Comparison of ENCODE assay signal across 1 cellular context in the genomic region with DNA sequence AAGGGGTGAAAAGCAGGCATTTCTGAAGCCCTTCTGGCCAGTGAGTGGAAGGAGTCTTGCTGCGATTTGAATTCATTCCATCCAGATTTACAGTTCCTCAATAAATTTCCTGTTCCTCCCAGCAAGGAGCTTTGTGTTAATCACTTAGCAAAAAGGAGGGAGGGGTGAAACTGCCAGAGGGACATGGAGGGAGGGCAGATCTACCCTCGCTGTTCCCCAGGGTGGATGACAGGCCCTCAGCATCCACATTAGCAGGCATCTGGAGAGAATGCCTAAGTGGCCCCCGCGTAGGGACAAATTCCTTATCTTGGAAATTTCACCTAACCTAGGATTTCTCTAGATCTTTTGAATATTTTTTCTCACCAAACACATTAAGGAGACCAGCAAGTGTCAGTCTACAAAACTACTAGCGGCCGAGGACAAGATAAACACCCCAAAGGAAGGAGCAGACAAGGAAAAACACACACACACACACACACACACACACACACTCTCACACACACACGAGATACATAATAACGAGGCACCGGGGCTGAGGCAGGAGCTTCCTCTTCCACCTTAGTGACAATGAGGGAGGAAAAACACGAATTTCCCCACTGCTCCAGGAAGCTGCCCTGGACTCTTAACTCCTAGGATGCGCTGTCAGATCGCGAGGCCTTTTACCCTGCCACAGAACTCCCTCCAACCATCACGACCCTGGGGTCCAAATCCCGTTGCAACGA.
TF ChIP-seq lines count a peak whose summit lies in the region.

No MANE protein-coding gene starts in this region.

TF ChIP-seq in SK-N-SH treated with all-trans-retinoic acid at 6 μM for 48 hours, 23 proteins besides CTCF, POLR2A, EP300 and RAD21 (continued from another document):
- no peak for TF ChIP-seq PATZ1 (CRISPR knock-in tag; IDR thresholded peaks at IDR 0.05; ENCODE audit: borderline replicate concordance)
TF ChIP-seq in SK-N-SH treated with all-trans-retinoic acid at 6 μM for 48 hours: peak in this region for 0.
